Comparison of ENCODE assay signal across 8 cellular contexts in genomic region chr6:30067460-30068139, GRCh38. TPM values are rescaled to one million over a fixed set of nuclear protein-coding genes. Genes with fewer than 3 reads are reported as not detected.
DNase-seq lines count a peak whose midpoint lies in the region; ATAC-seq and TF ChIP-seq lines count a peak whose summit lies in the region.

No MANE protein-coding gene starts in this region.

- DNase-seq in HAP-1 (ENCODE audit: low spot score in 2 of 2) (peak; percentile 71 to 92), left ventricle myocardium inferior (no peak), NCI-H2227 (lab: John Stamatoyannopoulos, UW; ENCODE audit: unreplicated experiment) (no peak), HCEC 1CT (no peak), G401 (ENCODE audit: low spot score) (no peak)

- in situ Hi-C loops in HAP-1 (cut with MboI; ENCODE audit: low sequenced_read_pairs) (no loop called here), G401 (cut with HindIII; ENCODE audit: low sequenced_read_pairs) (no loop called here)

- H3K9me3 ChIP-seq in HAP-1 (no peaks in the 10 kb centered on the region), left ventricle myocardium inferior (replicated peaks) (no peaks in the 10 kb centered on the region)

- H3K27me3 ChIP-seq in HAP-1 (ENCODE audit: low read depth), result no peaks in the 10 kb centered on the region
- peaks cover 20% of the 10 kb centered on the region for H3K27me3 ChIP-seq in left ventricle myocardium inferior (ENCODE audit: low read depth)

- H3K4me1 ChIP-seq in HAP-1 (peaks cover 9% of the 10 kb centered on the region), left ventricle myocardium inferior (peaks cover 42% of the 10 kb centered on the region)

- H3K4me3 ChIP-seq in HAP-1 (peak overlapping the region; percentile 54), WI38 (ENCODE audit: low read depth, low read length) (peak overlapping the region; percentile 70), left ventricle myocardium inferior (peak overlapping the region; percentile 87), skin epidermis (peak overlapping the region; percentile 49 to 77 (median 72))

- intact Hi-C loops in left ventricle myocardium inferior (cut with micrococcal nuclease), result loop anchor here (2.0 kb wide), 1 partner anchor 35 kb away; no protein-coding TSS in a partner anchor

- ATAC-seq in HG02642 (IDR thresholded peaks at IDR 0.05; ENCODE audit: poor library complexity, unreplicated experiment), result no peak

- H3K27ac ChIP-seq in left ventricle myocardium inferior (replicated peaks) (peak overlapping the region; percentile 94), skin epidermis (peak overlapping the region; percentile 73 to 95 (median 86))

- H3K36me3 ChIP-seq in HAP-1 (replicated peaks) (peaks cover 19% of the 10 kb centered on the region), left ventricle myocardium inferior (peaks cover 28% of the 10 kb centered on the region)

- TF ChIP-seq CTCF in WI38 (IDR thresholded peaks at IDR 0.05; ENCODE audit: low read depth, low read length) (no peak), left ventricle myocardium inferior (IDR thresholded peaks at IDR 0.05; ENCODE audit: borderline replicate concordance) (no peak)

RNA-seq across cellular contexts. Expression of gene PPP1R11, which starts 0.6 kb away (rescaled TPM):
- total RNA-seq in left ventricle myocardium inferior, result 45.3 TPM
- total RNA-seq in G401 (2014; rRNA removed; shearing (Covaris generic)), result 18.6 and 29.3 TPM in 2 replicates

RNA-seq across cellular contexts. Expression of gene POLR1H, which starts 6.5 kb away (rescaled TPM):
- 17.5 TPM for total RNA-seq in left ventricle myocardium inferior
- 48.2 and 50.3 TPM in 2 replicates for total RNA-seq in G401 (2014; rRNA removed; shearing (Covaris generic))

RNA-seq across cellular contexts. Expression of gene RNF39, which starts 8.0 kb away (rescaled TPM):
- not detected for total RNA-seq in left ventricle myocardium inferior
- not detected in 2 replicates for total RNA-seq in G401 (2014; rRNA removed; shearing (Covaris generic))

RNA-seq across cellular contexts. Expression of gene TRIM31, which starts 45.3 kb away (rescaled TPM):
- not detected for total RNA-seq in left ventricle myocardium inferior
- not detected in 2 replicates for total RNA-seq in G401 (2014; rRNA removed; shearing (Covaris generic))

Comparison
In these comparisons a context has a peak if more than half of its experiments do, and no peak if none do; other contexts are left out.
1. DNase-seq: peak in HAP-1 (2 of 2); none in left ventricle myocardium inferior (single experiment), NCI-H2227 (single experiment), HCEC 1CT (single experiment) and G401 (single experiment).
2. Peak in every context shown above with its lines, with median percentiles within 50 percentile points of each other: H3K4me3 ChIP-seq.